ENCODE assay signal across 8 cellular contexts in the genomic region with DNA sequence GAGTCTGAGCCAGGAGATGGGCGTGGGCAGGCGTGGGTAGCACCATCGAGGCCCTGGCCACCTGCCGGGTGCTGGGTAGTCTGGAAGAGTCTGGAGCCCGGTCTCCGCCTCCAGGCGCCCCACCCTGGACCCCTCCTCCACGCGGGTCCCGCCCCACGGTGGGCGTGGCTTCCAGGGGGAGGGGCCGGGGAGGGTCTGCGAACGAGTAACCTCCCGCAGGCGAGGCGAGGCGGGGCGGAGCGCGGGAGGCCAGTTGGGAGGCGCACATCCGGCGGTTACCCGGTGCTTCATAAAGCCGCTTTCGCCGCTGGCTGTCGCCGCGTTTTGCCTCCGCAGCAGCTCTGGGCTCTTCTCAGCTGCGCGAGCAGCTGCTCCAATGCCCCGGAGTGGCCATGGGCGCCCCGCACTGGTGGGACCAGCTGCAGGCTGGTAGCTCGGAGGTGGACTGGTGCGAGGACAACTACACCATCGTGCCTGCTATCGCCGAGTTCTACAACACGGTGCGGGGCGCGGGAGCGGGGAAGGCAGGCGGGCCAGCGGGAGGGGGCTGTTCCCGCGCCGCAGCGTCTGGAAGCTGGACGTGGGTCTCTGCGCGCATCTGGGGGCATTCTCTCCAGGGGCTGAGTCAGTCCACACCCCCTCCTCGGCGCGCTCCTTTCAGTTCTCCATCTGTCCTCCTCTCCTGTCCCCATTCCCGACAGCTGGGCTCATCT. TPM values are rescaled to one million over a fixed set of nuclear protein-coding genes. Genes with fewer than 3 reads are reported as not detected.
DNase-seq lines count a peak whose midpoint lies in the region; ATAC-seq and TF ChIP-seq lines count a peak whose summit lies in the region.

A gene (plus strand): TSS at position 317 of the 713 bp plus-strand sequence. CDS start 76 bp downstream, at position 393.

- peak within 1 kb of the TSS; percentile 90 to 96 (median 94) for H3K4me3 Mint-ChIP-seq in naive thymus-derived CD8-positive, alpha-beta T cell
- peak within 1 kb of the TSS; percentile 90 to 97 for H3K4me3 Mint-ChIP-seq in stimulated activated naive B cell treated with anti-CD40 and anti-IgM and Interleukin-4, amounts not matched to agents 10 μg/mL and 1 μg/mL and 100 μg/mL, for 72 hours

- TF ChIP-seq CTCF in Panc1 (IDR thresholded peaks at IDR 0.05) (no peak), fibroblast of mammary gland (conservative IDR thresholded peaks at IDR 0.05; ENCODE audit: control insufficient read depth, insufficient read depth, low read depth, low read length) (no peak)

- POLR2A ChIA-PET in Panc1 (lab: Charles Lee): no interaction called here
- POLR2A ChIA-PET in naive thymus-derived CD8-positive, alpha-beta T cell (lab: Charles Lee): interaction anchor here (0.9 to 5.2 kb wide), 4 partner anchors 27 to 360 kb away, joined by 3 to 32 read pairs (median 4); a partner anchor contains a TSS

- H3K27ac ChIP-seq in Panc1 (ENCODE audit: low read length): no peak within 1 kb of the TSS

- CTCF ChIA-PET in Panc1 (lab: Charles Lee): no interaction called here

- no peaks in the 10 kb centered on the region for H3K36me3 ChIP-seq in Panc1 (ENCODE audit: control insufficient read depth, insufficient read depth, low read length)

- in situ Hi-C loops in Panc1 (cut with HindIII; ENCODE audit: low pct_unique_long_range_greater_than_20kb, low sequenced_read_pairs): no loop called here

- intact Hi-C loops in Panc1 (cut with micrococcal nuclease; ENCODE audit: unreplicated experiment): no loop called here

- H3K9me3 Mint-ChIP-seq in naive thymus-derived CD8-positive, alpha-beta T cell: peaks cover 0 to 2% (median 0%) of the 10 kb centered on the region in 9 donors
- peaks cover 1 to 2% of the 10 kb centered on the region in 2 donors for H3K9me3 Mint-ChIP-seq in stimulated activated naive B cell treated with anti-CD40 and anti-IgM and Interleukin-4, amounts not matched to agents 10 μg/mL and 1 μg/mL and 100 μg/mL, for 72 hours

- no peaks in the 10 kb centered on the region for H3K4me1 ChIP-seq in Panc1 (ENCODE audit: control insufficient read depth, insufficient read depth, low read length)

- peak; percentile 90 for DNase-seq in Daoy (ENCODE audit: low read depth)
- peak; percentile 33 for DNase-seq in KG1 (lab: John Stamatoyannopoulos, UW)
- peak; percentile 28 for DNase-seq in Panc1 (ENCODE audit: low read depth, low spot score)
- DNase-seq in activated T-helper 1 cell treated with anti-CD3 and anti-CD28 coated beads, Interleukin-2, amount 50 U/mL, for 16 hours (ENCODE audit: low read depth in 1 of 2, low spot score in 1 of 2): peak; percentile 90 to 94
- peak; percentile 78 for DNase-seq in fibroblast of mammary gland (ENCODE audit: low read depth)
- DNase-seq in naive thymus-derived CD8-positive, alpha-beta T cell: peak; percentile 91 to 97 (median 95)
- DNase-seq in stimulated activated naive B cell treated with anti-CD40 and anti-IgM and Interleukin-4, amounts not matched to agents 10 μg/mL and 1 μg/mL and 100 μg/mL, for 72 hours: peak; percentile 90

- ATAC-seq in GM21737 (IDR thresholded peaks at IDR 0.05; ENCODE audit: unreplicated experiment): peak; percentile 92
- peak; percentile 98 for ATAC-seq in Panc1
- ATAC-seq in naive thymus-derived CD8-positive, alpha-beta T cell: peak; percentile 89 to 94
- ATAC-seq in stimulated activated naive B cell treated with anti-CD40 and anti-IgM and Interleukin-4, amounts not matched to agents 10 μg/mL and 1 μg/mL and 100 μg/mL, for 72 hours (replicated peaks): peak; percentile 94 to 96

- peaks cover 9 to 23% (median 16%) of the 10 kb centered on the region in 4 donors for H3K4me1 Mint-ChIP-seq in naive thymus-derived CD8-positive, alpha-beta T cell
- H3K4me1 Mint-ChIP-seq in stimulated activated naive B cell treated with anti-CD40 and anti-IgM and Interleukin-4, amounts not matched to agents 10 μg/mL and 1 μg/mL and 100 μg/mL, for 72 hours: peaks cover 7 to 14% of the 10 kb centered on the region in 2 donors

- H3K36me3 Mint-ChIP-seq in naive thymus-derived CD8-positive, alpha-beta T cell: peaks cover 0 to 13% (median 0%) of the 10 kb centered on the region in 3 donors
- no peaks in the 10 kb centered on the region for H3K36me3 Mint-ChIP-seq in stimulated activated naive B cell treated with anti-CD40 and anti-IgM and Interleukin-4, amounts not matched to agents 10 μg/mL and 1 μg/mL and 100 μg/mL, for 72 hours

- peak within 1 kb of the TSS in 9 of 10 donors; percentile 71 to 91 (median 84) for H3K27ac Mint-ChIP-seq in naive thymus-derived CD8-positive, alpha-beta T cell
- peak within 1 kb of the TSS; percentile 75 for H3K27ac Mint-ChIP-seq in stimulated activated naive B cell treated with anti-CD40 and anti-IgM and Interleukin-4, amounts not matched to agents 10 μg/mL and 1 μg/mL and 100 μg/mL, for 72 hours

- no peaks in the 10 kb centered on the region for H3K9me3 ChIP-seq in Panc1 (ENCODE audit: control insufficient read depth, insufficient read depth, low read depth, low read length)

- no peaks in the 10 kb centered on the region for H3K27me3 ChIP-seq in Panc1 (ENCODE audit: control insufficient read depth, insufficient read depth, low read length)

- BruUV-seq in Panc1 (replicated peaks; lab: Mats Ljungman, UMichigan): no TSS peak

- H3K27me3 Mint-ChIP-seq in naive thymus-derived CD8-positive, alpha-beta T cell: no peaks in the 10 kb centered on the region
- H3K27me3 Mint-ChIP-seq in stimulated activated naive B cell treated with anti-CD40 and anti-IgM and Interleukin-4, amounts not matched to agents 10 μg/mL and 1 μg/mL and 100 μg/mL, for 72 hours: peaks cover 0 to 5% of the 10 kb centered on the region in 2 donors

- H3K4me3 ChIP-seq in Panc1 (ENCODE audit: low read depth in 2 of 2, low read length in 2 of 2) (peak within 1 kb of the TSS; percentile 60 to 64), fibroblast of mammary gland (ENCODE audit: control insufficient read depth, low read depth, low read length) (peak within 1 kb of the TSS; percentile 76)

RNA-seq across cellular contexts. Expression of the gene that starts here (rescaled TPM):
- total RNA-seq in Daoy (2014; rRNA removed; shearing (Covaris generic)): 0.06 and 0.46 TPM in 2 replicates
- 1.3 TPM for total RNA-seq in Panc1 (2021; ENCODE audit: unreplicated experiment)
- polyA plus RNA-seq in Panc1 (2012; ENCODE audit: insufficient read length): 0.48 TPM
- total RNA-seq in naive thymus-derived CD8-positive, alpha-beta T cell: 1 to 10 TPM; 4.5 to 5.5 TPM
- polyA plus RNA-seq in naive thymus-derived CD8-positive, alpha-beta T cell: 1 to 10 TPM in 1 of 3 donors, under 1 TPM in 2; 0.51 to 1.2 (median 0.80) TPM

Comparison
In these comparisons a context has a peak if more than half of its experiments do, and no peak if none do; other contexts are left out.
1. Peak in DNase-seq in Daoy; RNA of the gene not detected or under 1 TPM.
2. DNase-seq: peak in every context shown above with its lines; median percentile 95 in naive thymus-derived CD8-positive, alpha-beta T cell; 92 in activated T-helper 1 cell treated with anti-CD3 and anti-CD28 coated beads, Interleukin-2, amount 50 U/mL, for 16 hours; 90 in Daoy; 90 in stimulated activated naive B cell treated with anti-CD40 and anti-IgM and Interleukin-4, amounts not matched to agents 10 μg/mL and 1 μg/mL and 100 μg/mL, for 72 hours; 78 in fibroblast of mammary gland; 33 in KG1; 28 in Panc1.